ENCODE assay signal across 2 cellular contexts in genomic region chr2:124877065-124877671, GRCh38.
TF ChIP-seq lines count a peak whose summit lies in the region.

No MANE protein-coding gene starts in this region.

TF ChIP-seq in IMR-90, 13 proteins besides CTCF, POLR2A, EP300 and RAD21 (continued from another document):
- peak; percentile 49; the same call in 1 of the 2 replicates for TF ChIP-seq USF2 (IDR thresholded peaks at IDR 0.05; ENCODE audit: low read depth, low read length)

TF ChIP-seq in GM12878, 131 proteins besides CTCF, POLR2A, EP300 and RAD21 (continued from another document):
- no peak for TF ChIP-seq RFX5 (IDR thresholded peaks at IDR 0.05; ENCODE audit: low read depth, low read length)
- peak; percentile 59; the same call in 1 of the 2 replicates for TF ChIP-seq RAD51 (IDR thresholded peaks at IDR 0.05)
- peak; percentile 63; the same call in 1 of the 2 replicates for TF ChIP-seq NFIC (IDR thresholded peaks at IDR 0.05; ENCODE audit: low read depth, low read length)
- no peak for TF ChIP-seq BMI1 (IDR thresholded peaks at IDR 0.05; ENCODE audit: borderline replicate concordance)
- TF ChIP-seq MEF2B (IDR thresholded peaks at IDR 0.05; ENCODE audit: partially characterized antibody, poor library complexity, severe bottlenecking), result peak; percentile 15
- no peak for TF ChIP-seq NKRF (conservative IDR thresholded peaks at IDR 0.05)
- no peak for TF ChIP-seq ELK1 (IDR thresholded peaks at IDR 0.05; ENCODE audit: low read depth, low read length)
- no peak for TF ChIP-seq BCL3 (IDR thresholded peaks at IDR 0.05; ENCODE audit: borderline replicate concordance, insufficient read depth, low read depth, low read length, poor library complexity, severe bottlenecking)
- TF ChIP-seq CREM (IDR thresholded peaks at IDR 0.05; ENCODE audit: low read depth), result peak; percentile 66
- TF ChIP-seq CUX1 (IDR thresholded peaks at IDR 0.05; ENCODE audit: insufficient replicate concordance, low read depth, low read length), result no peak
- TF ChIP-seq MLLT1 (IDR thresholded peaks at IDR 0.05), result no peak
- TF ChIP-seq ATF3 (IDR thresholded peaks at IDR 0.05; ENCODE audit: borderline replicate concordance, extremely low read depth, low read depth, low read length), result no peak
- TF ChIP-seq CHD2 (IDR thresholded peaks at IDR 0.05; ENCODE audit: borderline replicate concordance, low read depth, low read length), result no peak
- no peak for TF ChIP-seq JUND (IDR thresholded peaks at IDR 0.05; ENCODE audit: low read depth, low read length)
- TF ChIP-seq POLR2AphosphoS5 (IDR thresholded peaks at IDR 0.05; ENCODE audit: low read length), result no peak
- TF ChIP-seq CREB1 (IDR thresholded peaks at IDR 0.05; ENCODE audit: low read depth), result peak; percentile 58; the same call in 1 of the 2 replicates
- TF ChIP-seq SIX5 (IDR thresholded peaks at IDR 0.05; ENCODE audit: low read depth, low read length, severe bottlenecking), result no peak
- TF ChIP-seq RUNX3 (IDR thresholded peaks at IDR 0.05; ENCODE audit: low read length), result no peak; the same call in 1 of the 2 replicates
- TF ChIP-seq NBN (IDR thresholded peaks at IDR 0.05), result no peak
- no peak for TF ChIP-seq KDM1A (IDR thresholded peaks at IDR 0.05; ENCODE audit: borderline replicate concordance)
- TF ChIP-seq TCF3 (IDR thresholded peaks at IDR 0.05; ENCODE audit: borderline replicate concordance, insufficient read depth, low read depth, low read length), result no peak
- TF ChIP-seq ZSCAN29 (IDR thresholded peaks at IDR 0.05), result no peak
- TF ChIP-seq TCF12 (IDR thresholded peaks at IDR 0.05; ENCODE audit: low read depth, low read length), result no peak
- TF ChIP-seq ZNF207 (IDR thresholded peaks at IDR 0.05; ENCODE audit: borderline replicate concordance), result no peak
- no peak for TF ChIP-seq CBX3 (IDR thresholded peaks at IDR 0.05; ENCODE audit: borderline replicate concordance, low read depth)
- no peak for TF ChIP-seq CEBPB (IDR thresholded peaks at IDR 0.05; ENCODE audit: borderline replicate concordance in 1 of 2, low read depth in 2 of 2, low read length in 2 of 2)
